Comparison of ENCODE assay signal across 21 cellular contexts in the genomic region with DNA sequence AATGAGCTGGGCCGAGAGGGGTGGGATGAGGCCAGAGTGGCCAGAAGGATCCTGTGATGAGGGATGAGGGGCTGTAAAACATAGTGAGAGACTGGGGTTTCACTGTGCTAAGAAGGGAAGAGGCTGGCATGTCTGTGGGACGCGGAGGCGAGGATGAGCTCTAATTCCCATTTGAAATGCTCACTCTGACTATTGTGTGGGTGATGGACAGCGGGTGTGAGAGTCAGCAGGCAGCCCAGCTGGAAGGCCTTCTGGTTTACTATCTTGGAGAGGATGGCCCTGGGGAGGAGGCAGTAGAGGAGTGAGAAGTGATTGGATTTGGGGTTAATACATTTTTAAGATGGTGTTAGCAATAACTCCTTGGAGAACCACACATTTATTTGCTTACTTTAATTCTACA. TPM values are rescaled to one million over a fixed set of nuclear protein-coding genes. Genes with fewer than 3 reads are reported as not detected.
DNase-seq lines count a peak whose midpoint lies in the region; ATAC-seq and TF ChIP-seq lines count a peak whose summit lies in the region.
"Had no signal": no experiment of that assay in that cellular context is flagged by ENCODE, and none has a peak within 500 bp of the region (broad histone marks: within the 10 kb centered on the region; RNA-seq: fewer than 3 reads in every experiment).

No MANE protein-coding gene starts in this region.

- peaks cover 13% of the 10 kb centered on the region for H3K4me1 Mint-ChIP-seq in activated CD4-positive, alpha-beta T cell treated with anti-CD3 and anti-CD28 coated beads, Interleukin-2, amount 10 ng/mL, durations not matched to agents 24 days and 14 days
- peaks cover 15% of the 10 kb centered on the region for H3K4me1 Mint-ChIP-seq in nephron progenitor cell

- H3K9me3 Mint-ChIP-seq in activated CD4-positive, alpha-beta T cell treated with anti-CD3 and anti-CD28 coated beads, Interleukin-2, amount 10 ng/mL, durations not matched to agents 24 days and 14 days = no peaks in the 10 kb centered on the region
- no peaks in the 10 kb centered on the region for H3K9me3 Mint-ChIP-seq in nephron progenitor cell

- TF ChIP-seq POLR2A in ovary (IDR thresholded peaks at IDR 0.05) = no peak

- no peak overlapping the region for H3K27ac Mint-ChIP-seq in activated CD4-positive, alpha-beta T cell treated with anti-CD3 and anti-CD28 coated beads, Interleukin-2, amount 10 ng/mL, durations not matched to agents 24 days and 14 days
- H3K27ac Mint-ChIP-seq in nephron progenitor cell = peak overlapping the region; percentile 13

- WGBS in ovary, 3 donors = 54 to 86% (median 75%) methylated on average over 5 of the region's 5 CpGs

- H3K4me3 ChIP-seq in colonic mucosa = no peak overlapping the region
- no peak overlapping the region for H3K4me3 ChIP-seq in ovary

- ATAC-seq in GM18498 (IDR thresholded peaks at IDR 0.05; ENCODE audit: unreplicated experiment) = no peak

- H3K27ac ChIP-seq in colonic mucosa (peak overlapping the region; percentile 61), ovary (no peak overlapping the region)
- H3K27ac ChIP-seq: 22Rv1, RWPE1 had no signal

- no peaks in the 10 kb centered on the region for H3K36me3 ChIP-seq in colonic mucosa
- no peaks in the 10 kb centered on the region for H3K36me3 ChIP-seq in ovary

- H3K9me3 ChIP-seq in colonic mucosa (no peaks in the 10 kb centered on the region), ovary (no peaks in the 10 kb centered on the region)

- H3K27me3 Mint-ChIP-seq in activated CD4-positive, alpha-beta T cell treated with anti-CD3 and anti-CD28 coated beads, Interleukin-2, amount 10 ng/mL, durations not matched to agents 24 days and 14 days = no peaks in the 10 kb centered on the region
- H3K27me3 Mint-ChIP-seq in nephron progenitor cell (ENCODE audit: low read depth, poor library complexity) = peaks cover 13% of the 10 kb centered on the region

- no peaks in the 10 kb centered on the region for H3K27me3 ChIP-seq in colonic mucosa
- H3K27me3 ChIP-seq in ovary = no peaks in the 10 kb centered on the region

- no peaks in the 10 kb centered on the region for H3K4me1 ChIP-seq in colonic mucosa
- H3K4me1 ChIP-seq in ovary (ENCODE audit: insufficient read depth) = no peaks in the 10 kb centered on the region

- peak; percentile 50 for DNase-seq in activated CD4-positive, alpha-beta T cell treated with anti-CD3 and anti-CD28 coated beads, Interleukin-2, amount 10 ng/mL, durations not matched to agents 24 days and 14 days
- no peak for DNase-seq in activated CD4-positive, alpha-beta T cell treated with anti-CD3 and anti-CD28 coated beads for 48 hours
- DNase-seq in colonic mucosa = no peak
- no peak for DNase-seq in nephron progenitor cell
- no peak for DNase-seq in ovary
- no peak for DNase-seq in superior temporal gyrus (ENCODE audit: extremely low spot score)
- DNase-seq in NCI-H1694 treated with DMSO at 0.1 percent for 48 hours (lab: John Stamatoyannopoulos, UW) = no peak
- DNase-seq: ACHN, DMS153, DND-41, H7, KBM-7, MV-4-11, NCI-H1105, NCI-H1436 treated with DMSO at 0.1 percent for 48 hours, NCI-H1930, NCI-H526 treated with DMSO at 0.1 percent for 48 hours, SHP77 had no signal

- H3K4me3 Mint-ChIP-seq in activated CD4-positive, alpha-beta T cell treated with anti-CD3 and anti-CD28 coated beads, Interleukin-2, amount 10 ng/mL, durations not matched to agents 24 days and 14 days = no peak overlapping the region
- H3K4me3 Mint-ChIP-seq in nephron progenitor cell = no peak overlapping the region

- TF ChIP-seq EP300 in ovary (IDR thresholded peaks at IDR 0.05) = no peak

- H3K36me3 Mint-ChIP-seq in activated CD4-positive, alpha-beta T cell treated with anti-CD3 and anti-CD28 coated beads, Interleukin-2, amount 10 ng/mL, durations not matched to agents 24 days and 14 days (ENCODE audit: low read depth) = no peaks in the 10 kb centered on the region
- H3K36me3 Mint-ChIP-seq in nephron progenitor cell (ENCODE audit: low read depth) = no peaks in the 10 kb centered on the region

- no peak for TF ChIP-seq CTCF in colonic mucosa (IDR thresholded peaks at IDR 0.05)
- no peak for TF ChIP-seq CTCF in nephron progenitor cell (IDR thresholded peaks at IDR 0.05)
- TF ChIP-seq CTCF in ovary (IDR thresholded peaks at IDR 0.05) = no peak

- peak overlapping the region in 1 of 2 donors; percentile 40 for H3K9ac ChIP-seq in colonic mucosa (ENCODE audit: low read depth in 2 of 2, low read length in 2 of 2)

- intact Hi-C loops in activated CD4-positive, alpha-beta T cell treated with anti-CD3 and anti-CD28 coated beads, Interleukin-2, amount 10 ng/mL, durations not matched to agents 24 days and 14 days (cut with micrococcal nuclease) = no loop called here
- intact Hi-C loops in colonic mucosa (cut with DNase I) (no loop called here), ovary (cut with DNase I) (no loop called here)

RNA-seq across cellular contexts. Expression of gene MICA, which starts 9.5 kb away (rescaled TPM):
- total RNA-seq in activated CD4-positive, alpha-beta T cell treated with anti-CD3 and anti-CD28 coated beads, Interleukin-2, amount 10 ng/mL, durations not matched to agents 24 days and 14 days = 6.5 and 7.3 TPM in 2 replicates
- total RNA-seq in colonic mucosa = 10 to 100 TPM; 15.0 to 26.7 TPM
- total RNA-seq in ovary = 10 to 100 TPM; 15.8 to 48.9 (median 24.5) TPM
- polyA plus RNA-seq in ovary = 10 to 100 TPM; 31.1 to 33.2 TPM

RNA-seq across cellular contexts. Expression of gene HLA-B, which starts 37.0 kb away (rescaled TPM):
- 3,406 and 3,483 TPM in 2 replicates for total RNA-seq in activated CD4-positive, alpha-beta T cell treated with anti-CD3 and anti-CD28 coated beads, Interleukin-2, amount 10 ng/mL, durations not matched to agents 24 days and 14 days
- total RNA-seq in colonic mucosa (1,000 to 10,000 TPM; 1,153 to 3,111 TPM), ovary (100 to 1,000 TPM; 358 to 625 (median 492) TPM)
- 1,000 to 10,000 TPM in 1 of 2 donors, 100 to 1,000 TPM in 1; 680 to 2,036 TPM for polyA plus RNA-seq in ovary
